Comparison of ENCODE assay signal across 2 cellular contexts in genomic region chr7:51299391-51300133, GRCh38.
TF ChIP-seq lines count a peak whose summit lies in the region.

No MANE protein-coding gene starts in this region.

TF ChIP-seq in A549, 52 proteins besides CTCF, POLR2A, EP300 and RAD21 (continued from another document):
- TF ChIP-seq MYC (IDR thresholded peaks at IDR 0.05; ENCODE audit: borderline replicate concordance, low read length) (no peak), CHD2 (IDR thresholded peaks at IDR 0.05; ENCODE audit: low read length, partially characterized antibody) (no peak), TP53 (CRISPR knock-in tag; IDR thresholded peaks at IDR 0.05) (no peak), PHF8 (IDR thresholded peaks at IDR 0.05; ENCODE audit: borderline replicate concordance, low read depth) (no peak), FOSB (CRISPR knock-in tag; IDR thresholded peaks at IDR 0.05) (no peak), HES2 (IDR thresholded peaks at IDR 0.05) (no peak)
- TF ChIP-seq, protein P1, sequence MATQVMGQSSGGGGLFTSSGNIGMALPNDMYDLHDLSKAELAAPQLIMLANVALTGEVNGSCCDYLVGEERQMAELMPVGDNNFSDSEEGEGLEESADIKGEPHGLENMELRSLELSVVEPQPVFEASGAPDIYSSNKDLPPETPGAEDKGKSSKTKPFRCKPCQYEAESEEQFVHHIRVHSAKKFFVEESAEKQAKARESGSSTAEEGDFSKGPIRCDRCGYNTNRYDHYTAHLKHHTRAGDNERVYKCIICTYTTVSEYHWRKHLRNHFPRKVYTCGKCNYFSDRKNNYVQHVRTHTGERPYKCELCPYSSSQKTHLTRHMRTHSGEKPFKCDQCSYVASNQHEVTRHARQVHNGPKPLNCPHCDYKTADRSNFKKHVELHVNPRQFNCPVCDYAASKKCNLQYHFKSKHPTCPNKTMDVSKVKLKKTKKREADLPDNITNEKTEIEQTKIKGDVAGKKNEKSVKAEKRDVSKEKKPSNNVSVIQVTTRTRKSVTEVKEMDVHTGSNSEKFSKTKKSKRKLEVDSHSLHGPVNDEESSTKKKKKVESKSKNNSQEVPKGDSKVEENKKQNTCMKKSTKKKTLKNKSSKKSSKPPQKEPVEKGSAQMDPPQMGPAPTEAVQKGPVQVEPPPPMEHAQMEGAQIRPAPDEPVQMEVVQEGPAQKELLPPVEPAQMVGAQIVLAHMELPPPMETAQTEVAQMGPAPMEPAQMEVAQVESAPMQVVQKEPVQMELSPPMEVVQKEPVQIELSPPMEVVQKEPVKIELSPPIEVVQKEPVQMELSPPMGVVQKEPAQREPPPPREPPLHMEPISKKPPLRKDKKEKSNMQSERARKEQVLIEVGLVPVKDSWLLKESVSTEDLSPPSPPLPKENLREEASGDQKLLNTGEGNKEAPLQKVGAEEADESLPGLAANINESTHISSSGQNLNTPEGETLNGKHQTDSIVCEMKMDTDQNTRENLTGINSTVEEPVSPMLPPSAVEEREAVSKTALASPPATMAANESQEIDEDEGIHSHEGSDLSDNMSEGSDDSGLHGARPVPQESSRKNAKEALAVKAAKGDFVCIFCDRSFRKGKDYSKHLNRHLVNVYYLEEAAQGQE (IDR thresholded peaks at IDR 0.05) = no peak
- TF ChIP-seq, protein P2, sequence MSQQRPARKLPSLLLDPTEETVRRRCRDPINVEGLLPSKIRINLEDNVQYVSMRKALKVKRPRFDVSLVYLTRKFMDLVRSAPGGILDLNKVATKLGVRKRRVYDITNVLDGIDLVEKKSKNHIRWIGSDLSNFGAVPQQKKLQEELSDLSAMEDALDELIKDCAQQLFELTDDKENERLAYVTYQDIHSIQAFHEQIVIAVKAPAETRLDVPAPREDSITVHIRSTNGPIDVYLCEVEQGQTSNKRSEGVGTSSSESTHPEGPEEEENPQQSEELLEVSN (IDR thresholded peaks at IDR 0.05; ENCODE audit: borderline replicate concordance, low read depth) = no peak
TF ChIP-seq in A549: peak in this region for 0.

TF ChIP-seq in HCT116, 20 proteins besides CTCF, POLR2A, EP300 and RAD21 (continued from another document):
- TF ChIP-seq, protein P1 (IDR thresholded peaks at IDR 0.05; ENCODE audit: low read depth) = no peak
- TF ChIP-seq YY1 (IDR thresholded peaks at IDR 0.05; ENCODE audit: extremely low read depth, insufficient replicate concordance, low read depth, low read length) (no peak), ZFX (IDR thresholded peaks at IDR 0.05) (no peak), POLR2AphosphoS5 (IDR thresholded peaks at IDR 0.05; ENCODE audit: low read depth, low read length) (no peak), FOSL1 (IDR thresholded peaks at IDR 0.05; ENCODE audit: low read depth) (no peak), SP1 (IDR thresholded peaks at IDR 0.05; ENCODE audit: low read depth) (no peak)
- TF ChIP-seq, protein P3, sequence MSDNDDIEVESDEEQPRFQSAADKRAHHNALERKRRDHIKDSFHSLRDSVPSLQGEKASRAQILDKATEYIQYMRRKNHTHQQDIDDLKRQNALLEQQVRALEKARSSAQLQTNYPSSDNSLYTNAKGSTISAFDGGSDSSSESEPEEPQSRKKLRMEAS (IDR thresholded peaks at IDR 0.05) = no peak
